8 cellular contexts compared by ENCODE assay signal in genomic region chr20:62937353-62938104, GRCh38. TPM values are rescaled to one million over a fixed set of nuclear protein-coding genes. Genes with fewer than 3 reads are reported as not detected.
DNase-seq lines count a peak whose midpoint lies in the region; ATAC-seq and TF ChIP-seq lines count a peak whose summit lies in the region.

No MANE protein-coding gene starts in this region.

- H3K4me3 ChIP-seq in HUES6 (ENCODE audit: low read depth, low read length) (peak overlapping the region; percentile 86), NT2/D1 (ENCODE audit: insufficient read length, low read depth) (peak overlapping the region; percentile 97), endodermal cell (ENCODE audit: low read length) (peak overlapping the region; percentile 97)

- no peak overlapping the region for H3K4me3 Mint-ChIP-seq in Calu3 (ENCODE audit: low read depth, unreplicated experiment)
- no peak overlapping the region for H3K4me3 Mint-ChIP-seq in endodermal cell
- H3K4me3 Mint-ChIP-seq in mesothelial cell of epicardium, result no peak overlapping the region

- no peaks in the 10 kb centered on the region for H3K27me3 Mint-ChIP-seq in Calu3 (ENCODE audit: unreplicated experiment)
- no peaks in the 10 kb centered on the region for H3K27me3 Mint-ChIP-seq in endodermal cell (ENCODE audit: insufficient read depth)
- no peaks in the 10 kb centered on the region for H3K27me3 Mint-ChIP-seq in mesothelial cell of epicardium (ENCODE audit: low read depth)

- CTCF ChIA-PET in Calu3 (lab: Charles Lee), result interaction anchor here (0.7 to 1.7 kb wide), 5 partner anchors 10 to 227 kb away, joined by 3 to 7 read pairs (median 4); no protein-coding TSS in a partner anchor

- TF ChIP-seq CTCF in Calu3 (IDR thresholded peaks at IDR 0.05; ENCODE audit: unreplicated experiment) (no peak), endodermal cell (conservative IDR thresholded peaks at IDR 0.05) (no peak), mesothelial cell of epicardium (IDR thresholded peaks at IDR 0.05; ENCODE audit: unreplicated experiment) (no peak)

- peak; percentile 72 for ATAC-seq in GM21447 (IDR thresholded peaks at IDR 0.05; ENCODE audit: unreplicated experiment)

- no peaks in the 10 kb centered on the region for H3K27me3 ChIP-seq in HUES6 (ENCODE audit: control insufficient read depth, insufficient read depth, low read length)
- H3K27me3 ChIP-seq in NT2/D1 (ENCODE audit: insufficient read depth, insufficient read length), result no peaks in the 10 kb centered on the region
- no peaks in the 10 kb centered on the region for H3K27me3 ChIP-seq in endodermal cell (ENCODE audit: control insufficient read depth, insufficient read depth, low read length, poor library complexity, severe bottlenecking)

- H3K36me3 Mint-ChIP-seq in Calu3 (ENCODE audit: insufficient read depth, unreplicated experiment) (peaks cover 42% of the 10 kb centered on the region), endodermal cell (ENCODE audit: low read depth) (peaks cover 21% of the 10 kb centered on the region), mesothelial cell of epicardium (peaks cover 7% of the 10 kb centered on the region)

- no peaks in the 10 kb centered on the region for H3K9me3 ChIP-seq in HUES6 (ENCODE audit: control insufficient read depth, insufficient read depth, low read depth, low read length)
- H3K9me3 ChIP-seq in NT2/D1 (ENCODE audit: insufficient read depth, low read length), result no peaks in the 10 kb centered on the region
- H3K9me3 ChIP-seq in endodermal cell (ENCODE audit: control insufficient read depth, low read length), result no peaks in the 10 kb centered on the region

- no TSS peak for BruUV-seq in Calu3 (replicated peaks; lab: Mats Ljungman, UMichigan)

- H3K36me3 ChIP-seq in HUES6 (ENCODE audit: control insufficient read depth, insufficient read depth, low read length), result peaks cover 46% of the 10 kb centered on the region
- H3K36me3 ChIP-seq in NT2/D1 (ENCODE audit: insufficient read depth, insufficient read length, low read length), result peaks cover 64% of the 10 kb centered on the region
- peaks cover 50% of the 10 kb centered on the region for H3K36me3 ChIP-seq in endodermal cell (ENCODE audit: control insufficient read depth, insufficient read depth, low read length)

- H3K9ac ChIP-seq in HUES6 (ENCODE audit: low read length) (peak overlapping the region; percentile 96), NT2/D1 (ENCODE audit: insufficient read length, low read depth) (peak overlapping the region; percentile 100), endodermal cell (ENCODE audit: extremely low read depth, low read length, poor library complexity, severe bottlenecking) (peak overlapping the region; percentile 96)

- peaks cover 38% of the 10 kb centered on the region for H3K4me1 ChIP-seq in HUES6 (ENCODE audit: control insufficient read depth, insufficient read depth, low read length)
- peaks cover 15% of the 10 kb centered on the region for H3K4me1 ChIP-seq in NT2/D1 (ENCODE audit: insufficient read depth, insufficient read length)
- H3K4me1 ChIP-seq in endodermal cell (ENCODE audit: control insufficient read depth, insufficient read depth, low read length), result no peaks in the 10 kb centered on the region

- peak overlapping the region; percentile 95 for H3K27ac ChIP-seq in HUES6 (ENCODE audit: low read depth, low read length)
- peak overlapping the region; percentile 92 for H3K27ac ChIP-seq in endodermal cell (ENCODE audit: low read depth, low read length)

- intact Hi-C loops in Calu3 (cut with micrococcal nuclease; ENCODE audit: unreplicated experiment), result no loop called here

- no peaks in the 10 kb centered on the region for H3K9me3 Mint-ChIP-seq in Calu3 (ENCODE audit: low read depth, unreplicated experiment)
- H3K9me3 Mint-ChIP-seq in endodermal cell, result no peaks in the 10 kb centered on the region
- no peaks in the 10 kb centered on the region for H3K9me3 Mint-ChIP-seq in mesothelial cell of epicardium

- H3K27ac Mint-ChIP-seq in Calu3 (ENCODE audit: unreplicated experiment) (peak overlapping the region; percentile 81), endodermal cell (peak overlapping the region; percentile 98), mesothelial cell of epicardium (peak overlapping the region; percentile 98)

- H3K4me1 Mint-ChIP-seq in Calu3 (ENCODE audit: low read depth, unreplicated experiment), result peaks cover 11% of the 10 kb centered on the region
- peaks cover 10% of the 10 kb centered on the region for H3K4me1 Mint-ChIP-seq in endodermal cell
- H3K4me1 Mint-ChIP-seq in mesothelial cell of epicardium, result peaks cover 20% of the 10 kb centered on the region

- DNase-seq in Calu3 (peak; percentile 99), NT2/D1 (ENCODE audit: low read depth, low spot score) (peak; percentile 97), endodermal cell (peak; percentile 98), mesothelial cell of epicardium (ENCODE audit: low spot score in 2 of 2, unreplicated experiment in 2 of 2) (peak; percentile 96 to 97)
- peak; percentile 87 for DNase-seq in activated CD8-positive, alpha-beta memory T cell treated with anti-CD3 and anti-CD28 coated beads, Interleukin-2, amount 50 U/mL, for 24 hours (ENCODE audit: extremely low read depth)
- DNase-seq in stimulated activated CD8-positive, alpha-beta memory T cell treated with anti-CD3 and anti-CD28 coated beads, Interleukin-15, amount 100 ng/mL, for 24 hours (ENCODE audit: low read depth), result peak; percentile 95

- 0% methylated on average over 34 to 74 of the region's 87 CpGs for WGBS in endodermal cell (ENCODE audit: insufficient coverage in 1 of 2, insufficient read length in 1 of 2), 2 experiments

RNA-seq across cellular contexts. Expression of gene GID8, which starts 0.4 kb away (rescaled TPM):
- 64.3 and 64.6 TPM in 2 replicates for total RNA-seq in Calu3 (2022)
- total RNA-seq in endodermal cell, result 10 to 100 TPM; 51.5 to 52.1 TPM
- 47.3 TPM for polyA plus RNA-seq in endodermal cell (2013, experiment 1 of 2)
- polyA plus RNA-seq in endodermal cell (2013, experiment 2 of 2), result 41.8 TPM
- total RNA-seq in mesothelial cell of epicardium, result 57.8 to 59.2 TPM (median 57.9 TPM) in 3 replicates

RNA-seq across cellular contexts. Expression of gene DIDO1, which starts 11.2 kb away (rescaled TPM):
- total RNA-seq in Calu3 (2022), result 75.6 and 77.1 TPM in 2 replicates
- total RNA-seq in endodermal cell, result 10 to 100 TPM; 53.5 to 68.3 TPM
- polyA plus RNA-seq in endodermal cell (2013, experiment 1 of 2), result 47.8 TPM
- 43.0 TPM for polyA plus RNA-seq in endodermal cell (2013, experiment 2 of 2)
- 70.3 to 73.1 TPM (median 70.5 TPM) in 3 replicates for total RNA-seq in mesothelial cell of epicardium

RNA-seq across cellular contexts. Expression of gene SLC17A9, which starts 15.0 kb away (rescaled TPM):
- 12.0 and 18.8 TPM in 2 replicates for total RNA-seq in Calu3 (2022)
- 10 to 100 TPM in 1 of 2 donors, 1 to 10 TPM in 1; 8.9 to 10.2 TPM for total RNA-seq in endodermal cell
- polyA plus RNA-seq in endodermal cell (2013, experiment 1 of 2), result 3.2 TPM
- polyA plus RNA-seq in endodermal cell (2013, experiment 2 of 2), result 3.4 TPM
- 5.3 to 7.1 TPM (median 5.7 TPM) in 3 replicates for total RNA-seq in mesothelial cell of epicardium

Comparison
In these comparisons a context has a peak if more than half of its experiments do, and no peak if none do; other contexts are left out.
1. Peak in every context shown above with its lines: DNase-seq, ATAC-seq, H3K4me3 ChIP-seq and H3K27ac ChIP-seq.